In the genomic region with DNA sequence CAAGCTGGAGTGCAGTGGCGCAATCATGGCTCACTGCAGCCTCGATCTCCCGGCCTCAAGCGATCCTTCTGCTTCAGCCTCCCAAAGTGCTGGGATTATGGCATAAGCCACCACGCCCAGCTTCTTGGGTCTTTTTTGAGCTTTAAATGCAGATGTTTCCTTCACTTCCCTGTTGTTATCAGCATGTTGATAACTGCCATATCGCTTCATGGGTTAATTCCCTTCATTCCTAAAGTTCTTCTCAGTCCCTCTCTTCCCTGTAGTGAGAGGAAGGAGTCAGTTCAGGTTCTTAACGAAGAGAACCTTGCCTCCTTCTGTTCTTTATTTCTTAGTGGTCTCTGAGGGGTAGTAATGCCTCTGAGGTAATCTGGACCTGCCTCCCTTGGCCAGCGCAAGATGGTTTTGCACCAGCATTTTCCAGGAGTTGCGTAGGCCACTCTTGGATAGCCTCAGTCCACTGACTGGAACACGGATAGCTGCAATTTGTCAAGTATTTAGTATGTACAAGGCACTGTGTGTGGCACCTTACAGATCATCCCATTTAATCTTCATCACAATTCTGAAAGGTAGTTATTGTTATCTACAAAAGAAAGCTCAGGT, we compare ENCODE assay signal across 35 cellular contexts.
"Had no signal": no experiment of that assay in that cellular context is flagged by ENCODE, and none has a peak within 500 bp of the region (broad histone marks: within the 10 kb centered on the region; RNA-seq: fewer than 3 reads in every experiment).

No MANE protein-coding gene starts in this region.

- DNase-seq: Karpas-422, Kasumi-1, MG63, MM.1S, MV-4-11, NCI-H1048, NCI-H1092, NCI-H1092 treated with DMSO at 0.1 percent for 48 hours, NCI-H1105, NCI-H1105 treated with DMSO at 0.1 percent for 48 hours, NCI-H1417, NCI-H1417 treated with DMSO at 0.1 percent for 48 hours, NCI-H1436, NCI-H1436 treated with DMSO at 0.1 percent for 48 hours, NCI-H146, NCI-H1694, NCI-H1694 treated with DMSO at 0.1 percent for 48 hours, NCI-H187, NCI-H187 treated with DMSO at 0.1 percent for 48 hours, NCI-H1930, NCI-H2029, NCI-H2029 treated with DMSO at 0.1 percent for 48 hours, NCI-H2081, NCI-H2081 treated with DMSO at 0.1 percent for 48 hours, NCI-H2107, NCI-H2171, NCI-H2227 treated with DMSO at 0.1 percent for 48 hours, NCI-H226, NCI-H345, NCI-H446, NCI-H446 treated with DMSO at 0.1 percent for 48 hours, NCI-H510A, NCI-H510A treated with DMSO at 0.1 percent for 48 hours, NCI-H524 had no signal

- H3K36me3 ChIP-seq: MG63 had no signal

- H3K4me3 ChIP-seq: MG63 had no signal

- H3K27me3 ChIP-seq: MG63 had no signal

- H3K9ac ChIP-seq: KMS-11 had no signal

- H3K9me3 ChIP-seq: MG63 had no signal

- H3K27ac ChIP-seq: KMS-11 had no signal

- H3K4me2 ChIP-seq: KMS-11 had no signal
